Comparison of ENCODE assay signal across 21 cellular contexts in genomic region chr11:79472736-79473536, GRCh38. TPM values are rescaled to one million over a fixed set of nuclear protein-coding genes. Genes with fewer than 3 reads are reported as not detected.
DNase-seq lines count a peak whose midpoint lies in the region; ATAC-seq and TF ChIP-seq lines count a peak whose summit lies in the region.
"Had no signal": no experiment of that assay in that cellular context is flagged by ENCODE, and none has a peak within 500 bp of the region (broad histone marks: within the 10 kb centered on the region; RNA-seq: fewer than 3 reads in every experiment).

No MANE protein-coding gene starts in this region.

- no peak overlapping the region for H3K14ac ChIP-seq in H9 (ENCODE audit: insufficient read depth, low read length)

- peak overlapping the region; percentile 56 to 69 for H3K4me3 Mint-ChIP-seq in H9
- H3K4me3 Mint-ChIP-seq in brain, result peak overlapping the region in 2 of 5 experiments; percentile 30 to 61
- H3K4me3 Mint-ChIP-seq: CD4-positive, alpha-beta memory T cell had no signal

- peak overlapping the region; percentile 32 for H3K18ac ChIP-seq in H9 (ENCODE audit: insufficient read length, low read depth, low read length)

- no peaks in the 10 kb centered on the region for H3K79me2 ChIP-seq in H9 (ENCODE audit: insufficient read depth, low read length)

- H3K56ac ChIP-seq in H9 (ENCODE audit: insufficient read length, low read depth, low read length), result no peak overlapping the region

- peak; percentile 79 for DNase-seq in H9
- DNase-seq in left colon, result no peak
- DNase-seq: CD4-positive, alpha-beta memory T cell; DMS153; MV-4-11; NCI-H187 treated with DMSO at 0.1 percent for 48 hours; NCI-H2227 treated with DMSO at 0.1 percent for 48 hours; NCI-H510A treated with DMSO at 0.1 percent for 48 hours; NCI-H774; OCI-M1; Right ventricle myocardium superior had no signal

- H3K27ac Mint-ChIP-seq in H9, result peak overlapping the region; percentile 97 to 99 (median 99)
- H3K27ac Mint-ChIP-seq in brain, result peak overlapping the region in 3 of 5 experiments; percentile 29 to 90 (median 79)
- H3K27ac Mint-ChIP-seq: CD4-positive, alpha-beta memory T cell had no signal

- H3K36me3 Mint-ChIP-seq in H9 (ENCODE audit: insufficient read depth in 1 of 3, low read depth in 3 of 3), result peaks cover 5 to 25% (median 10%) of the 10 kb centered on the region in 3 experiments
- peaks cover 9% of the 10 kb centered on the region for H3K36me3 Mint-ChIP-seq in brain
- H3K36me3 Mint-ChIP-seq: CD4-positive, alpha-beta memory T cell had no signal

- no peaks in the 10 kb centered on the region for H3K79me1 ChIP-seq in H9 (ENCODE audit: insufficient read depth, low read depth, low read length, poor library complexity, severe bottlenecking)

- H3K36me3 ChIP-seq in iPS-18a (ENCODE audit: control insufficient read depth, low read depth, low read length), result no peaks in the 10 kb centered on the region
- H3K36me3 ChIP-seq in neuron (ENCODE audit: insufficient read depth, low read length), result no peaks in the 10 kb centered on the region
- H3K36me3 ChIP-seq: BLaER1 had no signal

- H3K4me3 ChIP-seq in iPS-18a (ENCODE audit: low read length) (peak overlapping the region; percentile 19), neuron (ENCODE audit: low read length) (peak overlapping the region; percentile 35)
- H3K4me3 ChIP-seq: A549, BLaER1, GM12878 had no signal

- H3K9me3 ChIP-seq in H9 (ENCODE audit: control insufficient read depth, low read depth, low read length) (peaks cover 10% of the 10 kb centered on the region), iPS-18a (ENCODE audit: control insufficient read depth, low read depth, low read length) (no peaks in the 10 kb centered on the region), neuron (ENCODE audit: low read length) (no peaks in the 10 kb centered on the region)
- H3K9me3 ChIP-seq: A549 had no signal

- H3K27me3 ChIP-seq in H9 (ENCODE audit: insufficient read depth, low read length) (no peaks in the 10 kb centered on the region), iPS-18a (ENCODE audit: control insufficient read depth, insufficient read depth, low read length) (no peaks in the 10 kb centered on the region), neuron (ENCODE audit: insufficient read depth, low read length) (no peaks in the 10 kb centered on the region)
- H3K27me3 ChIP-seq: BLaER1 had no signal

- H3K4me1 Mint-ChIP-seq in H9 (peaks cover 64 to 66% of the 10 kb centered on the region in 2 experiments), brain (peaks cover 39% of the 10 kb centered on the region)
- H3K4me1 Mint-ChIP-seq: CD4-positive, alpha-beta memory T cell had no signal

- no peak for TF ChIP-seq CTCF in H9 (conservative IDR thresholded peaks at IDR 0.05)
- no peak for TF ChIP-seq CTCF in brain (conservative IDR thresholded peaks at IDR 0.05)

- no peak overlapping the region for H4K8ac ChIP-seq in H9 (replicated peaks; ENCODE audit: insufficient read length, low read depth, low read length)

- WGBS in H9 (ENCODE audit: extremely low coverage, insufficient read length, low lambda C conversion rate), result no CpG with 5 or more reads among the region's 8 CpGs

- H2BK20ac ChIP-seq in H9 (ENCODE audit: low read depth, low read length, poor library complexity, severe bottlenecking), result no peak overlapping the region

- H4K91ac ChIP-seq in H9 (ENCODE audit: insufficient read length, low read depth, low read length), result no peak overlapping the region

- H3K23me2 ChIP-seq in H9 (ENCODE audit: insufficient read length, low read depth, low read length, poor library complexity, severe bottlenecking), result no peaks in the 10 kb centered on the region

- H2BK120ac ChIP-seq in H9 (ENCODE audit: low read depth, low read length, poor library complexity, severe bottlenecking), result no peak overlapping the region

- intact Hi-C loops in left colon (cut with DNase I, micrococcal nuclease), result no loop called here

- no peak overlapping the region for H4K5ac ChIP-seq in H9 (ENCODE audit: insufficient read length, low read depth, low read length)

- H3K27me3 Mint-ChIP-seq in H9 (ENCODE audit: low read depth) (peaks cover 3% of the 10 kb centered on the region), brain (peaks cover 3% of the 10 kb centered on the region)

- no peak for ATAC-seq in left colon
- ATAC-seq in HG02678 (IDR thresholded peaks at IDR 0.05; ENCODE audit: unreplicated experiment), result no peak
- no peak for ATAC-seq in GM19397 (IDR thresholded peaks at IDR 0.05; ENCODE audit: unreplicated experiment)
- ATAC-seq: A549, GM12878, HCT116 had no signal

- H3K4ac ChIP-seq in H9 (ENCODE audit: low read depth, low read length), result no peak overlapping the region

- no peak overlapping the region for H2BK5ac ChIP-seq in H9 (ENCODE audit: insufficient read length, low read length)

- peaks cover 23% of the 10 kb centered on the region for H3K4me1 ChIP-seq in H9 (ENCODE audit: insufficient read depth, low read length)
- H3K4me1 ChIP-seq in iPS-18a (ENCODE audit: control insufficient read depth, low read depth, low read length), result peaks cover 52% of the 10 kb centered on the region
- H3K4me1 ChIP-seq in neuron (ENCODE audit: insufficient read depth, low read length), result peaks cover 40% of the 10 kb centered on the region
- H3K4me1 ChIP-seq: A549 had no signal

- H3K9me3 Mint-ChIP-seq in H9 (peaks cover 14 to 24% of the 10 kb centered on the region in 2 experiments), brain (peaks cover 4 to 21% (median 21%) of the 10 kb centered on the region in 5 experiments)

- H3K9ac ChIP-seq in H9 (ENCODE audit: extremely low read depth, insufficient read length, low read length) (no peak overlapping the region), iPS-18a (ENCODE audit: low read length) (peak overlapping the region; percentile 3)
- H3K9ac ChIP-seq: BLaER1, KMS-11 had no signal

- H2AFZ ChIP-seq in H9 (ENCODE audit: low read length) (no peak overlapping the region), neuron (ENCODE audit: low read depth, low read length) (peak overlapping the region; percentile 12)

- H2BK15ac ChIP-seq in H9 (ENCODE audit: low read depth, low read length), result no peak overlapping the region

- peak overlapping the region; percentile 23 for H3K27ac ChIP-seq in H9 (ENCODE audit: insufficient read length, low read depth, low read length)
- H3K27ac ChIP-seq in iPS-18a (ENCODE audit: low read length), result peak overlapping the region; percentile 38
- H3K27ac ChIP-seq: A549, BLaER1, KMS-11 had no signal

- no peak overlapping the region for H2AK5ac ChIP-seq in H9 (ENCODE audit: insufficient read length, low read length)

- H3T11ph ChIP-seq in H9 (ENCODE audit: low read length), result no peak overlapping the region

- peak overlapping the region; percentile 41 for H3K4me2 ChIP-seq in H9 (ENCODE audit: insufficient read depth, insufficient read length, low read length)
- H3K4me2 ChIP-seq: A549, BLaER1, KMS-11 had no signal

- no peak overlapping the region for H2BK12ac ChIP-seq in H9 (ENCODE audit: insufficient read length, low read depth, low read length)

- H3K23ac ChIP-seq in H9 (ENCODE audit: insufficient read length, low read depth, low read length), result no peak overlapping the region

- H4K20me1 ChIP-seq in H9 (ENCODE audit: control insufficient read depth, insufficient read depth, insufficient read length), result no peaks in the 10 kb centered on the region
- H4K20me1 ChIP-seq: BLaER1 had no signal

RNA-seq across cellular contexts. Expression of gene TENM4, which starts 32.1 kb away (rescaled TPM):
- 4.3 and 4.6 TPM in 2 replicates for total RNA-seq in H9 (2021)
- polyA plus RNA-seq in brain (ENCODE audit: insufficient read depth, low read depth, low replicate concordance), result 15.7 TPM
- total RNA-seq in left colon, result 1 to 10 TPM in 1 of 2 donors, under 1 TPM in 1; 0.92 to 1.7 TPM
